ENCODE assay signal across 8 cellular contexts in genomic region chr3:174440741-174441587, GRCh38.
DNase-seq lines count a peak whose midpoint lies in the region; ATAC-seq and TF ChIP-seq lines count a peak whose summit lies in the region.

No MANE protein-coding gene starts in this region.

- no peak overlapping the region for H4K5ac ChIP-seq in mesendoderm (ENCODE audit: low read length)

- H3K4me2 ChIP-seq in mesendoderm (ENCODE audit: low read length), result peak overlapping the region; percentile 32

- intact Hi-C loops in activated CD8-positive, alpha-beta T cell treated with anti-CD3 and anti-CD28 coated beads for 36 hours (cut with micrococcal nuclease), result no loop called here

- H2BK5ac ChIP-seq in mesendoderm (ENCODE audit: low read length), result peak overlapping the region; percentile 62

- no peaks in the 10 kb centered on the region for H3K36me3 ChIP-seq in mesendoderm (ENCODE audit: control insufficient read depth, insufficient read depth, low read length)

- no peaks in the 10 kb centered on the region for H3K79me2 ChIP-seq in mesendoderm (ENCODE audit: control insufficient read depth, insufficient read depth, low read length)

- no peak overlapping the region for H2BK120ac ChIP-seq in mesendoderm (ENCODE audit: low read depth, low read length)

- no peaks in the 10 kb centered on the region for H3K4me1 ChIP-seq in mesendoderm (ENCODE audit: control insufficient read depth, low read depth, low read length)

- H2BK15ac ChIP-seq in mesendoderm (replicated peaks; ENCODE audit: low read depth), result no peak overlapping the region

- H3K4ac ChIP-seq in mesendoderm (ENCODE audit: low read depth, low read length), result peak overlapping the region; percentile 78

- H3K4me1 Mint-ChIP-seq in activated CD8-positive, alpha-beta T cell treated with anti-CD3 and anti-CD28 coated beads for 36 hours (ENCODE audit: low read depth), result peaks cover 12% of the 10 kb centered on the region
- H3K4me1 Mint-ChIP-seq in endothelial cell (ENCODE audit: unreplicated experiment), result peaks cover 15% of the 10 kb centered on the region

- peak; percentile 85 for DNase-seq in Ammon's horn (ENCODE audit: low spot score)
- DNase-seq in NCI-H345 treated with DMSO at 0.1 percent for 48 hours (lab: John Stamatoyannopoulos, UW; ENCODE audit: unreplicated experiment), result peak; percentile 50
- peak; percentile 71 for DNase-seq in activated CD8-positive, alpha-beta T cell treated with anti-CD3 and anti-CD28 coated beads for 36 hours
- peak; percentile 90 for DNase-seq in endothelial cell (ENCODE audit: low spot score)
- DNase-seq in mesendoderm, result peak; percentile 95
- DNase-seq in stimulated activated CD8-positive, alpha-beta memory T cell treated with anti-CD3 and anti-CD28 coated beads, Interleukin-12 subunit alpha, Interleukin-12 subunit beta, amount 100 ng/mL, for 24 hours (ENCODE audit: extremely low read depth), result peak; percentile 31

- no peak overlapping the region for H2AK5ac ChIP-seq in mesendoderm (ENCODE audit: low read length)

- TF ChIP-seq CTCF in activated CD8-positive, alpha-beta T cell treated with anti-CD3 and anti-CD28 coated beads for 36 hours (IDR thresholded peaks at IDR 0.05), result no peak
- no peak for TF ChIP-seq CTCF in endothelial cell (IDR thresholded peaks at IDR 0.05; ENCODE audit: unreplicated experiment)

- H3K79me1 ChIP-seq in mesendoderm (ENCODE audit: low read length), result no peaks in the 10 kb centered on the region

- H3K4me3 Mint-ChIP-seq in activated CD8-positive, alpha-beta T cell treated with anti-CD3 and anti-CD28 coated beads for 36 hours, result peak overlapping the region; percentile 70
- H3K4me3 Mint-ChIP-seq in endothelial cell (ENCODE audit: unreplicated experiment), result peak overlapping the region; percentile 97

- no CpG with 5 or more reads among the region's 107 CpGs for WGBS in mesendoderm (ENCODE audit: extremely low coverage, insufficient coverage, low lambda C conversion rate)

- peak overlapping the region; percentile 85 for H3K18ac ChIP-seq in mesendoderm (ENCODE audit: low read length)

- ATAC-seq in GM19043 (IDR thresholded peaks at IDR 0.05; ENCODE audit: low read depth, unreplicated experiment), result peak; percentile 60
- peak; percentile 69 for ATAC-seq in HG03378 (IDR thresholded peaks at IDR 0.05; ENCODE audit: unreplicated experiment)
- ATAC-seq in activated CD8-positive, alpha-beta T cell treated with anti-CD3 and anti-CD28 coated beads for 36 hours, result peak; percentile 84

- CTCF ChIA-PET in activated CD8-positive, alpha-beta T cell treated with anti-CD3 and anti-CD28 coated beads for 36 hours (lab: Charles Lee), result interaction anchor here (1.1 kb wide), 1 partner anchor 17 kb away, joined by 3 read pairs; no protein-coding TSS in a partner anchor

- peak overlapping the region; percentile 66 for H3K27ac Mint-ChIP-seq in activated CD8-positive, alpha-beta T cell treated with anti-CD3 and anti-CD28 coated beads for 36 hours
- H3K27ac Mint-ChIP-seq in endothelial cell (ENCODE audit: unreplicated experiment), result peak overlapping the region; percentile 88

- no peaks in the 10 kb centered on the region for H3K9me3 Mint-ChIP-seq in activated CD8-positive, alpha-beta T cell treated with anti-CD3 and anti-CD28 coated beads for 36 hours
- no peaks in the 10 kb centered on the region for H3K9me3 Mint-ChIP-seq in endothelial cell (ENCODE audit: unreplicated experiment)

- POLR2A ChIA-PET in activated CD8-positive, alpha-beta T cell treated with anti-CD3 and anti-CD28 coated beads for 36 hours (lab: Charles Lee), result no interaction called here

- peaks cover 21% of the 10 kb centered on the region for H3K27me3 Mint-ChIP-seq in activated CD8-positive, alpha-beta T cell treated with anti-CD3 and anti-CD28 coated beads for 36 hours
- peaks cover 7% of the 10 kb centered on the region for H3K27me3 Mint-ChIP-seq in endothelial cell (ENCODE audit: unreplicated experiment)

- peak overlapping the region; percentile 77 for H3K9ac ChIP-seq in mesendoderm (ENCODE audit: low read length)

- no peaks in the 10 kb centered on the region for H3K27me3 ChIP-seq in mesendoderm (ENCODE audit: insufficient read depth, low read length, poor library complexity)

- peak overlapping the region; percentile 62 for H3K4me3 ChIP-seq in mesendoderm (ENCODE audit: low read length)

- no peak overlapping the region for H3K23ac ChIP-seq in mesendoderm (ENCODE audit: low read length)

- H4K8ac ChIP-seq in mesendoderm (ENCODE audit: low read depth, low read length), result peak overlapping the region; percentile 57

- peak overlapping the region; percentile 87 for H3K56ac ChIP-seq in mesendoderm (ENCODE audit: low read length)

- H3K27ac ChIP-seq in mesendoderm (ENCODE audit: low read depth, low read length), result peak overlapping the region; percentile 98

- H3K36me3 Mint-ChIP-seq in activated CD8-positive, alpha-beta T cell treated with anti-CD3 and anti-CD28 coated beads for 36 hours (ENCODE audit: low read depth), result no peaks in the 10 kb centered on the region
- no peaks in the 10 kb centered on the region for H3K36me3 Mint-ChIP-seq in endothelial cell (ENCODE audit: low read depth, unreplicated experiment)

Comparison
In these comparisons a context has a peak if more than half of its experiments do, and no peak if none do; other contexts are left out.
1. Peak in every context shown above with its lines: DNase-seq, ATAC-seq, H3K4me3 ChIP-seq and H3K27ac ChIP-seq.
2. DNase-seq: peak in every context shown above with its lines; median percentile 95 in mesendoderm; 90 in endothelial cell; 85 in Ammon's horn; 71 in activated CD8-positive, alpha-beta T cell treated with anti-CD3 and anti-CD28 coated beads for 36 hours; 50 in NCI-H345 treated with DMSO at 0.1 percent for 48 hours; 31 in stimulated activated CD8-positive, alpha-beta memory T cell treated with anti-CD3 and anti-CD28 coated beads, Interleukin-12 subunit alpha, Interleukin-12 subunit beta, amount 100 ng/mL, for 24 hours.